ENCODE assay signal across 8 cellular contexts in the genomic region with DNA sequence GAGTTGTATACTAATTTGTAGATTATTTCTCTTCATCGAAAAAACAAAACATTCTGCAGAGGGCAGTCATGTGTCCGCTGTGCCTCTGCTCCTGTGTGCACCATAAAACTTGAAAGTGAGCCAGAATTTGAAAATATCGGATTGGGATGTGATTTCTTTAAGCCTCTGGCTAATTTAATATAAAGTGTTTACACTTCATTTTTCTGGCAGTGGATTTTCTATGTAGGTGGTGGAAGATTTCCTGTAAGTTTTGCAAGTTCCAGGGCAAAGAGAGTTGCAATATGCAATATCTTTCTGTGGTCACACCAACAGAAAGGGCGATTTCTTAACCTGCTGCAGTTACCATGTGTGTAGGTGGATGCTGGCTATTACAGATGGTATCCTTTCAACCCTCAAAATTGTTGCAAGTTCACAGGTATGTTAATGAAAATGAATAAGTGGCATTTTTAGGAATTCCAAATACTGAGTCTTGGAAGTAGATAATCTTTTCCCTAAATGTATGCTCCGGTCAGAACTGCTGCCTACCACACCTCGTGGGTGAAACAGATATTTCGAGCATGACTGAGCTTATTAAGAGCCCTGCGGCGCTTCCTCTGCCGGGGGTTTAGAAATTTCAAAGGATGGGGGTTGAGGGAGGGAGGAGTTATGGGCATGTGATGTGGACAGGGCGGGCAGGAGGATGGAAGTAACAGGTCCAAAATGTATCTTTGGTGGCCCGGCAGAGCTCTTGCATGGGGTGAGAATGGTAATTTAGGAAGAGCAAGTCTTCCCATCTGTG.
DNase-seq lines count a peak whose midpoint lies in the region; ATAC-seq, FAIRE-seq and TF ChIP-seq lines count a peak whose summit lies in the region.

No MANE protein-coding gene starts in this region.

- peaks cover 2% of the 10 kb centered on the region for H3K9me1 ChIP-seq in keratinocyte (ENCODE audit: control insufficient read depth, extremely low read depth, insufficient read depth, low read length)

- H3K27me3 ChIP-seq in keratinocyte (ENCODE audit: control insufficient read depth, extremely low read depth, insufficient read depth, low read length) (no peaks in the 10 kb centered on the region), WERI-Rb-1 (ENCODE audit: insufficient read depth, low read depth, severe bottlenecking) (no peaks in the 10 kb centered on the region)

- TF ChIP-seq CTCF in D721Med (IDR thresholded peaks at IDR 0.05; ENCODE audit: insufficient read depth, missing control alignments) (peak; percentile 20), keratinocyte (optimal IDR thresholded peaks at IDR 0.05 in 1 of 3, IDR thresholded peaks at IDR 0.05 in 1 of 3, conservative IDR thresholded peaks at IDR 0.05 in 1 of 3; ENCODE audit: extremely low read depth in 1 of 3, insufficient read depth in 2 of 3, low read length in 3 of 3) (peak in 1 of 3 experiments; percentile 20), WERI-Rb-1 (IDR thresholded peaks at IDR 0.05; ENCODE audit: low read depth, low read length) (no peak)

- H3K4me1 Mint-ChIP-seq in T-helper 17 cell, result peaks cover 13% of the 10 kb centered on the region

- intact Hi-C loops in posterior vena cava (cut with DNase I), result no loop called here

- DNase-seq in D721Med (ENCODE audit: insufficient read length, low spot score) (no peak), T-helper 17 cell (no peak), keratinocyte (ENCODE audit: low read depth, low spot score) (peak; percentile 87), posterior vena cava (ENCODE audit: low spot score) (no peak), WERI-Rb-1 (no peak)

- dilution Hi-C loops in keratinocyte (cut with MboI; ENCODE audit: extremely low pct_ligation_motif_present, low sequenced_read_pairs), result no loop called here

- H3K27ac Mint-ChIP-seq in T-helper 17 cell, result no peak overlapping the region

- H3K27me3 Mint-ChIP-seq in T-helper 17 cell, result peaks cover 18% of the 10 kb centered on the region

- no peaks in the 10 kb centered on the region for H3K36me3 ChIP-seq in keratinocyte (ENCODE audit: control insufficient read depth in 2 of 2, extremely low read depth in 1 of 2, insufficient read depth in 2 of 2, low read length in 2 of 2)
- no peaks in the 10 kb centered on the region for H3K36me3 ChIP-seq in WERI-Rb-1

- peak overlapping the region in 2 of 3 experiments; percentile 51 to 52 for H3K4me3 ChIP-seq in keratinocyte (ENCODE audit: control insufficient read depth in 2 of 3, extremely low read depth in 1 of 3, insufficient read depth in 2 of 3, low read depth in 1 of 3, low read length in 3 of 3)
- no peak overlapping the region for H3K4me3 ChIP-seq in WERI-Rb-1 (ENCODE audit: low read depth, low read length)

- no peaks in the 10 kb centered on the region for H4K20me1 ChIP-seq in keratinocyte (ENCODE audit: control insufficient read depth, extremely low read depth, insufficient read depth, low read length)

- ATAC-seq in HG02885 (IDR thresholded peaks at IDR 0.05; ENCODE audit: poor library complexity, unreplicated experiment) (peak; percentile 43), T-helper 17 cell (no peak), GM19397 (IDR thresholded peaks at IDR 0.05; ENCODE audit: unreplicated experiment) (no peak), GM18861 (IDR thresholded peaks at IDR 0.05; ENCODE audit: unreplicated experiment) (no peak)

- peak overlapping the region; percentile 65 for H3K9ac ChIP-seq in keratinocyte (ENCODE audit: control insufficient read depth, extremely low read depth, insufficient read depth, low read length)

- peak overlapping the region; percentile 51 for H3K4me3 Mint-ChIP-seq in T-helper 17 cell

- H3K27ac ChIP-seq in keratinocyte (ENCODE audit: control insufficient read depth, insufficient read depth, low read length) (peak overlapping the region; percentile 89), WERI-Rb-1 (no peak overlapping the region)

- H3K9me3 ChIP-seq in T-helper 17 cell (ENCODE audit: control insufficient read depth, low read length, poor library complexity, severe bottlenecking) (no peaks in the 10 kb centered on the region), keratinocyte (ENCODE audit: control insufficient read depth, low read depth, low read length) (no peaks in the 10 kb centered on the region), WERI-Rb-1 (ENCODE audit: severe bottlenecking) (no peaks in the 10 kb centered on the region)

- peaks cover 74% of the 10 kb centered on the region for H3K79me2 ChIP-seq in keratinocyte (ENCODE audit: control insufficient read depth, insufficient read depth, low read length)

- FAIRE-seq in D721Med (lab: Jason Lieb, UNC) (no peak), keratinocyte (lab: Jason Lieb, UNC) (peak; percentile 84)

- H3K4me2 ChIP-seq in keratinocyte (ENCODE audit: control insufficient read depth, extremely low read depth, insufficient read depth, low read depth, low read length), result peak overlapping the region; percentile 95

- H3K36me3 Mint-ChIP-seq in T-helper 17 cell (ENCODE audit: low read depth), result peaks cover 5% of the 10 kb centered on the region

- H2AFZ ChIP-seq in keratinocyte (ENCODE audit: control insufficient read depth, low read length), result no peak overlapping the region

- H3K4me1 ChIP-seq in keratinocyte (ENCODE audit: control insufficient read depth, extremely low read depth, insufficient read depth, low read length), result peaks cover 46% of the 10 kb centered on the region
